In genomic region chr22:27113211-27114030, GRCh38 we compare ENCODE assay signal across 10 cellular contexts.
A peak's percentile ranks its signal among the peaks of the same experiment; 100 is the strongest.
DNase-seq lines count a peak whose midpoint lies in the region; ATAC-seq and TF ChIP-seq lines count a peak whose summit lies in the region.
"Had no signal": no experiment of that assay in that cellular context is flagged by ENCODE, and none has a peak within 500 bp of the region (broad histone marks: within the 10 kb centered on the region; RNA-seq: fewer than 3 reads in every experiment).

No MANE protein-coding gene starts in this region.

- peaks cover 22% of the 10 kb centered on the region for H3K27me3 Mint-ChIP-seq in activated naive CD8-positive, alpha-beta T cell treated with anti-CD3 and anti-CD28 coated beads for 36 hours
- peaks cover 9% of the 10 kb centered on the region for H3K27me3 Mint-ChIP-seq in activated naive CD8-positive, alpha-beta T cell treated with anti-CD3 and anti-CD28 coated beads, Interleukin-2, amount 50 U/mL, for 24 hours
- H3K27me3 Mint-ChIP-seq in neural progenitor cell (ENCODE audit: insufficient read depth, low read depth): peaks cover 2% of the 10 kb centered on the region

- H3K36me3 Mint-ChIP-seq in activated naive CD8-positive, alpha-beta T cell treated with anti-CD3 and anti-CD28 coated beads for 36 hours: no peaks in the 10 kb centered on the region
- H3K36me3 Mint-ChIP-seq in activated naive CD8-positive, alpha-beta T cell treated with anti-CD3 and anti-CD28 coated beads, Interleukin-2, amount 50 U/mL, for 24 hours (ENCODE audit: low read depth): no peaks in the 10 kb centered on the region
- no peaks in the 10 kb centered on the region for H3K36me3 Mint-ChIP-seq in neural progenitor cell
- H3K36me3 Mint-ChIP-seq: T-cell had no signal

- H3K9me3 Mint-ChIP-seq in activated naive CD8-positive, alpha-beta T cell treated with anti-CD3 and anti-CD28 coated beads for 36 hours: peaks cover 5% of the 10 kb centered on the region
- H3K9me3 Mint-ChIP-seq in activated naive CD8-positive, alpha-beta T cell treated with anti-CD3 and anti-CD28 coated beads, Interleukin-2, amount 50 U/mL, for 24 hours: peaks cover 5% of the 10 kb centered on the region
- H3K9me3 Mint-ChIP-seq in neural progenitor cell: no peaks in the 10 kb centered on the region

- peaks cover 0 to 26% (median 12%) of the 10 kb centered on the region in 4 donors for H3K4me1 ChIP-seq in right lobe of liver
- H3K4me1 ChIP-seq in neural progenitor cell: peaks cover 10% of the 10 kb centered on the region

- intact Hi-C loops in right lobe of liver (cut with DNase I): no loop called here

- peak; percentile 88 for TF ChIP-seq POLR2A in right lobe of liver (IDR thresholded peaks at IDR 0.05)

- H3K4me2 ChIP-seq in neural progenitor cell: no peak overlapping the region

- ATAC-seq in activated naive CD8-positive, alpha-beta T cell treated with anti-CD3 and anti-CD28 coated beads, Interleukin-2, amount 50 U/mL, for 24 hours: no peak
- ATAC-seq in right lobe of liver: peak; percentile 41 to 76 (median 64)
- ATAC-seq: T-cell had no signal

- in situ Hi-C loops in brain microvascular endothelial cell (cut with HindIII; ENCODE audit: low pct_ligation_motif_present, low sequenced_read_pairs): no loop called here

- no peaks in the 10 kb centered on the region for H3K36me3 ChIP-seq in brain microvascular endothelial cell (replicated peaks)
- H3K36me3 ChIP-seq in right lobe of liver: no peaks in the 10 kb centered on the region
- no peaks in the 10 kb centered on the region for H3K36me3 ChIP-seq in neural progenitor cell

- no peak for DNase-seq in activated naive CD8-positive, alpha-beta T cell treated with anti-CD3 and anti-CD28 coated beads for 36 hours
- no peak for DNase-seq in activated naive CD8-positive, alpha-beta T cell treated with anti-CD3 and anti-CD28 coated beads, Interleukin-2, amount 50 U/mL, for 24 hours
- DNase-seq in brain microvascular endothelial cell (peak; percentile 97), right lobe of liver (peak in 1 of 3 donors; percentile 73), ureter (ENCODE audit: low spot score) (peak; percentile 64), neural progenitor cell (ENCODE audit: low spot score) (no peak), cerebellar cortex (ENCODE audit: low spot score) (no peak), activated T-cell treated with anti-CD3 and anti-CD28 coated beads for 4 hours (no peak)
- DNase-seq: DND-41 had no signal

- H2AFZ ChIP-seq in neural progenitor cell (replicated peaks): no peak overlapping the region

- H3K27ac Mint-ChIP-seq in activated naive CD8-positive, alpha-beta T cell treated with anti-CD3 and anti-CD28 coated beads for 36 hours: peak overlapping the region; percentile 12
- H3K27ac Mint-ChIP-seq in activated naive CD8-positive, alpha-beta T cell treated with anti-CD3 and anti-CD28 coated beads, Interleukin-2, amount 50 U/mL, for 24 hours: no peak overlapping the region
- no peak overlapping the region for H3K27ac Mint-ChIP-seq in neural progenitor cell
- H3K27ac Mint-ChIP-seq: T-cell had no signal

- H3K4me1 Mint-ChIP-seq in activated naive CD8-positive, alpha-beta T cell treated with anti-CD3 and anti-CD28 coated beads for 36 hours: no peaks in the 10 kb centered on the region
- H3K4me1 Mint-ChIP-seq in activated naive CD8-positive, alpha-beta T cell treated with anti-CD3 and anti-CD28 coated beads, Interleukin-2, amount 50 U/mL, for 24 hours: no peaks in the 10 kb centered on the region
- H3K4me1 Mint-ChIP-seq in neural progenitor cell: peaks cover 40% of the 10 kb centered on the region
- H3K4me1 Mint-ChIP-seq: T-cell had no signal

- no peaks in the 10 kb centered on the region for H3K79me2 ChIP-seq in neural progenitor cell (ENCODE audit: low read depth)

- WGBS in right lobe of liver (ENCODE audit: insufficient coverage, low coverage, low lambda C conversion rate, missing lambda C conversion rate): 8% methylated on average over 4 of the region's 4 CpGs

- H3K9me3 ChIP-seq in right lobe of liver (no peaks in the 10 kb centered on the region), neural progenitor cell (ENCODE audit: low read depth) (no peaks in the 10 kb centered on the region)

- no peaks in the 10 kb centered on the region for H3K27me3 ChIP-seq in brain microvascular endothelial cell (replicated peaks)
- no peaks in the 10 kb centered on the region for H3K27me3 ChIP-seq in right lobe of liver
- H3K27me3 ChIP-seq in neural progenitor cell: no peaks in the 10 kb centered on the region

- H3K9ac ChIP-seq in neural progenitor cell: no peak overlapping the region

- no peaks in the 10 kb centered on the region for H4K20me1 ChIP-seq in neural progenitor cell (ENCODE audit: low read depth)

- H3K27ac ChIP-seq in brain microvascular endothelial cell (peak overlapping the region; percentile 94), right lobe of liver (peak overlapping the region in 2 of 3 donors; percentile 8 to 52), neural progenitor cell (no peak overlapping the region)

- H3K4me3 ChIP-seq in brain microvascular endothelial cell (ENCODE audit: low read depth, low read length) (no peak overlapping the region), right lobe of liver (no peak overlapping the region), neural progenitor cell (no peak overlapping the region)

- H3F3A ChIP-seq in neural progenitor cell (ENCODE audit: low read depth): no peaks in the 10 kb centered on the region

- no peak overlapping the region for H3K4me3 Mint-ChIP-seq in activated naive CD8-positive, alpha-beta T cell treated with anti-CD3 and anti-CD28 coated beads for 36 hours
- no peak overlapping the region for H3K4me3 Mint-ChIP-seq in activated naive CD8-positive, alpha-beta T cell treated with anti-CD3 and anti-CD28 coated beads, Interleukin-2, amount 50 U/mL, for 24 hours
- H3K4me3 Mint-ChIP-seq in neural progenitor cell: no peak overlapping the region
- H3K4me3 Mint-ChIP-seq: T-cell had no signal

- TF ChIP-seq CTCF in brain microvascular endothelial cell (IDR thresholded peaks at IDR 0.05; ENCODE audit: low read depth, low read length, missing control alignments): peak; percentile 42
- peak in 1 of 4 donors; percentile 39 for TF ChIP-seq CTCF in right lobe of liver (IDR thresholded peaks at IDR 0.05)
- TF ChIP-seq CTCF in neural progenitor cell (IDR thresholded peaks at IDR 0.05): no peak

Comparison
In these comparisons a context has a peak if more than half of its experiments do, and no peak if none do; other contexts are left out.
1. DNase-seq: peak in brain microvascular endothelial cell (single experiment) and ureter (single experiment); none in activated naive CD8-positive, alpha-beta T cell treated with anti-CD3 and anti-CD28 coated beads for 36 hours (single experiment), activated naive CD8-positive, alpha-beta T cell treated with anti-CD3 and anti-CD28 coated beads, Interleukin-2, amount 50 U/mL, for 24 hours (single experiment), neural progenitor cell (single experiment), cerebellar cortex (single experiment) and activated T-cell treated with anti-CD3 and anti-CD28 coated beads for 4 hours (single experiment).